18 cellular contexts compared by ENCODE assay signal in the genomic region with DNA sequence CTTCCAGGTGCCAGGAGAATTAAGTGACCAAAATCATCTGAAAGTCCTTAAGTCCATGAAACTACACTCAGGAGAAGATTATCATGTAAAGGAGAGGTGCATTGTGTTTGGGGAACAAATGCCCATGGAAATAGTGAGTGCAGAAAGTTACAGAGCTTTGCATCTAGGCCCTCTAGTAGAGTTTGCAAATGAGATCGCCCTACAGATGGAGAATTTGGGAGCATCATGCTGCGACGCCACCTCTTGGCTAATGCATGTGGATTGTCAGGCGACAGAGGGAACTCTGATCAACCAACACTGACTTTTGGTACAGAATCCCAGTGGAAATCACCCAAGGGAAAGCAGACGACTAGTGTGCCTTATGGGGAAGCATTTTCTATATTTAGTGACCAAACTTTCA.
"Had no signal": no experiment of that assay in that cellular context is flagged by ENCODE, and none has a peak within 500 bp of the region (broad histone marks: within the 10 kb centered on the region; RNA-seq: fewer than 3 reads in every experiment).

No MANE protein-coding gene starts in this region.

- H3K9me3 Mint-ChIP-seq: memory B cell; natural killer cell treated with Interleukin-12 subunit alpha and Interleukin-12 subunit beta and Interleukin-15 and Interleukin-18, amount 100 ng/mL, for 72 hours; stimulated activated effector memory CD8-positive, alpha-beta T cell treated with anti-CD3 and anti-CD28 coated beads, Interleukin-12 subunit alpha, Interleukin-12 subunit beta, amount 100 ng/mL, for 72 hours had no signal

- H3K27me3 ChIP-seq: foreskin keratinocyte, right lobe of liver, stomach, transverse colon had no signal

- H3K4me3 Mint-ChIP-seq: effector memory CD8-positive, alpha-beta T cell; memory B cell; natural killer cell treated with Interleukin-12 subunit alpha and Interleukin-12 subunit beta and Interleukin-15 and Interleukin-18, amount 100 ng/mL, for 72 hours; stimulated activated effector memory CD8-positive, alpha-beta T cell treated with anti-CD3 and anti-CD28 coated beads, Interleukin-12 subunit alpha, Interleukin-12 subunit beta, amount 100 ng/mL, for 72 hours had no signal

- H3K9me3 ChIP-seq: left ventricle myocardium inferior, lower lobe of right lung, psoas muscle, right lobe of liver, stomach, thoracic aorta, transverse colon had no signal

- DNase-seq: effector memory CD8-positive, alpha-beta T cell; foreskin keratinocyte; kidney; left cardiac atrium; left ventricle myocardium inferior; lower lobe of right lung; midbrain; psoas muscle; retina; stimulated activated CD4-positive, alpha-beta T cell treated with anti-CD3 and anti-CD28 coated beads, Interleukin-4, amount 100 ng/mL, for 1 hour; stimulated activated CD8-positive, alpha-beta memory T cell treated with anti-CD3 and anti-CD28 coated beads, Interleukin-4, amount 100 ng/mL, for 48 hours; stomach; transverse colon had no signal

- H3K4me1 Mint-ChIP-seq: memory B cell; stimulated activated effector memory CD8-positive, alpha-beta T cell treated with anti-CD3 and anti-CD28 coated beads, Interleukin-12 subunit alpha, Interleukin-12 subunit beta, amount 100 ng/mL, for 72 hours had no signal

- H3K36me3 Mint-ChIP-seq: memory B cell; natural killer cell treated with Interleukin-12 subunit alpha and Interleukin-12 subunit beta and Interleukin-15 and Interleukin-18, amount 100 ng/mL, for 72 hours; stimulated activated effector memory CD8-positive, alpha-beta T cell treated with anti-CD3 and anti-CD28 coated beads, Interleukin-12 subunit alpha, Interleukin-12 subunit beta, amount 100 ng/mL, for 72 hours had no signal

- H3K27ac Mint-ChIP-seq: effector memory CD8-positive, alpha-beta T cell; memory B cell; natural killer cell treated with Interleukin-12 subunit alpha and Interleukin-12 subunit beta and Interleukin-15 and Interleukin-18, amount 100 ng/mL, for 72 hours; stimulated activated effector memory CD8-positive, alpha-beta T cell treated with anti-CD3 and anti-CD28 coated beads, Interleukin-12 subunit alpha, Interleukin-12 subunit beta, amount 100 ng/mL, for 72 hours had no signal

- ATAC-seq: effector memory CD8-positive, alpha-beta T cell; foreskin keratinocyte; left cardiac atrium; lower lobe of right lung; natural killer cell treated with Interleukin-12 subunit alpha and Interleukin-12 subunit beta and Interleukin-15 and Interleukin-18, amount 100 ng/mL, for 72 hours; psoas muscle; stimulated activated effector memory CD8-positive, alpha-beta T cell treated with anti-CD3 and anti-CD28 coated beads, Interleukin-12 subunit alpha, Interleukin-12 subunit beta, amount 100 ng/mL, for 72 hours had no signal

- H3K36me3 ChIP-seq: left ventricle myocardium inferior, lower lobe of right lung, right lobe of liver, stomach, thoracic aorta, transverse colon had no signal

- H3K27ac ChIP-seq: foreskin keratinocyte, left ventricle myocardium inferior, lower lobe of right lung, psoas muscle, right lobe of liver, stomach, thoracic aorta, transverse colon had no signal

- H3K4me3 ChIP-seq: left ventricle myocardium inferior, lower lobe of right lung, psoas muscle, right lobe of liver, stomach, thoracic aorta, transverse colon had no signal
